ENCODE assay signal across 26 cellular contexts in genomic region chr16:22213236-22213635, GRCh38. TPM values are rescaled to one million over a fixed set of nuclear protein-coding genes. Genes with fewer than 3 reads are reported as not detected.
"Had no signal": no experiment of that assay in that cellular context is flagged by ENCODE, and none has a peak within 500 bp of the region (broad histone marks: within the 10 kb centered on the region; RNA-seq: fewer than 3 reads in every experiment).

No MANE protein-coding gene starts in this region.

- H3K36me3 ChIP-seq: cardiac muscle cell had no signal

- H3K4me3 Mint-ChIP-seq: activated B cell treated with CpG ODN at 0.5 μM for 24 hours; activated CD4-positive, alpha-beta T cell treated with anti-CD3 and anti-CD28 coated beads for 36 hours; activated naive CD4-positive, alpha-beta T cell treated with anti-CD3 and anti-CD28 coated beads, Interleukin-2, amount 50 U/mL, for 24 hours; activated T-cell treated with anti-CD3 and anti-CD28 coated beads, Interleukin-2, amount 50 U/mL, for 72 hours; dendritic cell treated with granulocyte-macrophage colony-stimulating factor and Interleukin-4, amounts not matched to agents 40 ng/mL and 50 ng/mL, for 4 days; naive thymus-derived CD4-positive, alpha-beta T cell; stimulated activated naive CD8-positive, alpha-beta T cell treated with anti-CD3 and anti-CD28 coated beads, Interleukin-15, amount 100 ng/mL, for 72 hours had no signal

- H3K9me3 ChIP-seq: body of pancreas had no signal

- H3K27ac ChIP-seq: body of pancreas, cardiac muscle cell had no signal

- H3K4me3 ChIP-seq: body of pancreas, cardiac muscle cell, lung, tibial nerve had no signal

- DNase-seq: activated B cell treated with CpG ODN at 0.5 μM for 24 hours; activated CD4-positive, alpha-beta T cell treated with anti-CD3 and anti-CD28 coated beads for 36 hours; activated CD4-positive, alpha-beta T cell treated with anti-CD3 and anti-CD28 coated beads, Interleukin-2, amount 50 U/mL, for 4 hours; activated effector memory CD4-positive, alpha-beta T cell treated with anti-CD3 and anti-CD28 coated beads, Interleukin-2, amount 50 U/mL, for 16 hours; activated T-cell treated with anti-CD3 and anti-CD28 coated beads, Interleukin-2, amount 50 U/mL, for 72 hours; anterior cingulate cortex; body of pancreas; effector CD4-positive, alpha-beta T cell; foreskin fibroblast; naive thymus-derived CD4-positive, alpha-beta T cell; right cardiac atrium; stimulated activated CD4-positive, alpha-beta T cell treated with anti-CD3 and anti-CD28 coated beads, Interleukin-12 subunit alpha, Interleukin-12 subunit beta, amount 100 ng/mL, for 4 hours; stimulated activated CD4-positive, alpha-beta T cell treated with anti-CD3 and anti-CD28 coated beads, Interleukin-4, amount 100 ng/mL, for 4 hours; stimulated activated naive CD8-positive, alpha-beta T cell treated with anti-CD3 and anti-CD28 coated beads, Interleukin-15, amount 100 ng/mL, for 72 hours; T-helper 9 cell had no signal

- ATAC-seq: activated CD4-positive, alpha-beta T cell treated with anti-CD3 and anti-CD28 coated beads for 36 hours; activated T-cell treated with anti-CD3 and anti-CD28 coated beads, Interleukin-2, amount 50 U/mL, for 72 hours; body of pancreas; left lobe of liver; naive thymus-derived CD4-positive, alpha-beta T cell; right cardiac atrium; stimulated activated naive CD8-positive, alpha-beta T cell treated with anti-CD3 and anti-CD28 coated beads, Interleukin-15, amount 100 ng/mL, for 72 hours had no signal

- H3K27ac Mint-ChIP-seq: activated B cell treated with CpG ODN at 0.5 μM for 24 hours; activated CD4-positive, alpha-beta T cell treated with anti-CD3 and anti-CD28 coated beads for 36 hours; activated T-cell treated with anti-CD3 and anti-CD28 coated beads, Interleukin-2, amount 50 U/mL, for 72 hours; dendritic cell treated with granulocyte-macrophage colony-stimulating factor and Interleukin-4, amounts not matched to agents 40 ng/mL and 50 ng/mL, for 4 days; stimulated activated naive CD8-positive, alpha-beta T cell treated with anti-CD3 and anti-CD28 coated beads, Interleukin-15, amount 100 ng/mL, for 72 hours had no signal

- H3K9me3 Mint-ChIP-seq: activated B cell treated with CpG ODN at 0.5 μM for 24 hours; activated naive CD4-positive, alpha-beta T cell treated with anti-CD3 and anti-CD28 coated beads, Interleukin-2, amount 50 U/mL, for 24 hours; activated T-cell treated with anti-CD3 and anti-CD28 coated beads, Interleukin-2, amount 50 U/mL, for 72 hours; dendritic cell treated with granulocyte-macrophage colony-stimulating factor and Interleukin-4, amounts not matched to agents 40 ng/mL and 50 ng/mL, for 4 days; naive thymus-derived CD4-positive, alpha-beta T cell; stimulated activated naive CD8-positive, alpha-beta T cell treated with anti-CD3 and anti-CD28 coated beads, Interleukin-15, amount 100 ng/mL, for 72 hours had no signal

- H3K27me3 ChIP-seq: body of pancreas, cardiac muscle cell, tibial nerve had no signal

RNA-seq across cellular contexts. Expression of gene SDR42E2, which starts 50.9 kb away (rescaled TPM):
- total RNA-seq: kidney epithelial cell, left lobe of liver, mesenteric fat pad, osteoblast, posterior vena cava, skeletal muscle tissue, tibial nerve had no signal
